ENCODE assay signal across 8 cellular contexts in genomic region chr7:74417419-74417971, GRCh38. TPM values are rescaled to one million over a fixed set of nuclear protein-coding genes. Genes with fewer than 3 reads are reported as not detected.
DNase-seq lines count a peak whose midpoint lies in the region; ATAC-seq and TF ChIP-seq lines count a peak whose summit lies in the region.

No MANE protein-coding gene starts in this region.

- no peaks in the 10 kb centered on the region for H3K9me3 ChIP-seq in gastroesophageal sphincter
- no peaks in the 10 kb centered on the region for H3K9me3 ChIP-seq in ovary
- H3K9me3 ChIP-seq in thyroid gland = no peaks in the 10 kb centered on the region

- WGBS in gastroesophageal sphincter (ENCODE audit: low coverage in 1 of 2), 2 donors = 15% methylated on average over 14 of the region's 16 CpGs; no CpG with 5 or more reads in 1 of the 2 donors
- 17 to 21% (median 18%) methylated on average over 16 of the region's 16 CpGs for WGBS in ovary, 3 donors
- 32 to 44% methylated on average over 6 to 13 of the region's 16 CpGs for WGBS in thyroid gland, 2 donors

- no peak for TF ChIP-seq POLR2A in gastroesophageal sphincter (IDR thresholded peaks at IDR 0.05)
- peak; percentile 21 for TF ChIP-seq POLR2A in ovary (IDR thresholded peaks at IDR 0.05)
- TF ChIP-seq POLR2A in thyroid gland (IDR thresholded peaks at IDR 0.05) = no peak

- no peak overlapping the region for H3K27ac ChIP-seq in gastroesophageal sphincter
- H3K27ac ChIP-seq in ovary = no peak overlapping the region
- H3K27ac ChIP-seq in thyroid gland = peak overlapping the region; percentile 31 to 64 (median 58)

- H3K4me1 ChIP-seq in gastroesophageal sphincter (peaks cover 0 to 9% (median 0%) of the 10 kb centered on the region in 3 donors), ovary (ENCODE audit: insufficient read depth) (no peaks in the 10 kb centered on the region), thyroid gland (peaks cover 3 to 9% of the 10 kb centered on the region in 2 donors)

- ATAC-seq in gastroesophageal sphincter = peak; percentile 87

- TF ChIP-seq CTCF in gastroesophageal sphincter (IDR thresholded peaks at IDR 0.05) (peak in 3 of 4 experiments; percentile 90 to 97 (median 96)), ovary (IDR thresholded peaks at IDR 0.05) (peak; percentile 92 to 95 (median 94)), thyroid gland (IDR thresholded peaks at IDR 0.05) (peak; percentile 91 to 99 (median 96))

- TF ChIP-seq EP300 in gastroesophageal sphincter (IDR thresholded peaks at IDR 0.05) (no peak), ovary (IDR thresholded peaks at IDR 0.05) (no peak)

- H3K36me3 ChIP-seq in gastroesophageal sphincter (no peaks in the 10 kb centered on the region), ovary (no peaks in the 10 kb centered on the region), thyroid gland (no peaks in the 10 kb centered on the region)

- H3K27me3 ChIP-seq in gastroesophageal sphincter (peaks cover 5% of the 10 kb centered on the region), ovary (no peaks in the 10 kb centered on the region), thyroid gland (no peaks in the 10 kb centered on the region)

- DNase-seq in CMK (ENCODE audit: low read depth) = peak; percentile 45
- peak; percentile 35 for DNase-seq in HS-27A (ENCODE audit: low read depth)
- DNase-seq in RPMI7951 (ENCODE audit: low read depth) = peak; percentile 61
- peak; percentile 26 for DNase-seq in activated effector memory CD4-positive, alpha-beta T cell treated with Interleukin-2 at 50 U/mL for 16 hours
- DNase-seq in ovary = peak; percentile 61 to 79 (median 73)
- DNase-seq in thyroid gland = peak; percentile 63 to 72
- no peak for DNase-seq in GDM1 (lab: John Stamatoyannopoulos, UW)

- no peak overlapping the region for H3K4me3 ChIP-seq in gastroesophageal sphincter
- no peak overlapping the region for H3K4me3 ChIP-seq in ovary
- no peak overlapping the region for H3K4me3 ChIP-seq in thyroid gland (replicated peaks in 1 of 3)

- intact Hi-C loops in ovary (cut with DNase I) (loop anchor here in 1 of 4 donors (5.0 kb wide), 1 partner anchor 150 kb away; no protein-coding TSS in a partner anchor), thyroid gland (cut with DNase I) (no loop called here)

RNA-seq across cellular contexts. Expression of gene GTF2IRD1, which starts 36.2 kb away (rescaled TPM):
- 4.8 and 6.4 TPM in 2 replicates for total RNA-seq in RPMI7951 (2014; rRNA removed; shearing (Covaris generic))
- total RNA-seq in gastroesophageal sphincter = 10 to 100 TPM; 21.5 to 49.0 (median 28.2) TPM
- 10 to 100 TPM; 13.4 to 39.0 (median 29.5) TPM for total RNA-seq in ovary
- 10 to 100 TPM; 12.0 to 17.1 TPM for polyA plus RNA-seq in ovary
- 10 to 100 TPM; 28.1 to 41.1 (median 31.0) TPM for total RNA-seq in thyroid gland

Comparison
In these comparisons a context has a peak if more than half of its experiments do, and no peak if none do; other contexts are left out.
1. H3K27ac ChIP-seq: peak in thyroid gland (3 of 3); none in gastroesophageal sphincter (0 of 4) and ovary (0 of 2).
2. Peak in every context shown above with its lines, with median percentiles within 50 percentile points of each other: CTCF ChIP-seq.